Comparison of ENCODE assay signal across 1 cellular context in genomic region chr18:39835303-39836030, GRCh38.
TF ChIP-seq lines count a peak whose summit lies in the region.

No MANE protein-coding gene starts in this region.

TF ChIP-seq in H1, 55 proteins besides CTCF, POLR2A, EP300 and RAD21:
- TF ChIP-seq GTF2F1 (IDR thresholded peaks at IDR 0.05; ENCODE audit: borderline replicate concordance, low read depth, low read length) = no peak
- no peak for TF ChIP-seq EGR1 (IDR thresholded peaks at IDR 0.05; ENCODE audit: borderline replicate concordance, low read depth, low read length)
- no peak for TF ChIP-seq SUZ12 (IDR thresholded peaks at IDR 0.05; ENCODE audit: low read length)
- TF ChIP-seq, protein P1, sequence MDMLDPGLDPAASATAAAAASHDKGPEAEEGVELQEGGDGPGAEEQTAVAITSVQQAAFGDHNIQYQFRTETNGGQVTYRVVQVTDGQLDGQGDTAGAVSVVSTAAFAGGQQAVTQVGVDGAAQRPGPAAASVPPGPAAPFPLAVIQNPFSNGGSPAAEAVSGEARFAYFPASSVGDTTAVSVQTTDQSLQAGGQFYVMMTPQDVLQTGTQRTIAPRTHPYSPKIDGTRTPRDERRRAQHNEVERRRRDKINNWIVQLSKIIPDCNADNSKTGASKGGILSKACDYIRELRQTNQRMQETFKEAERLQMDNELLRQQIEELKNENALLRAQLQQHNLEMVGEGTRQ (IDR thresholded peaks at IDR 0.05; ENCODE audit: low read length) = no peak
- no peak for TF ChIP-seq CTBP2 (IDR thresholded peaks at IDR 0.05; ENCODE audit: borderline replicate concordance, insufficient read depth, insufficient read length, low read length)
